10 cellular contexts compared by ENCODE assay signal in genomic region chr5:68225188-68225910, GRCh38. TPM values are rescaled to one million over a fixed set of nuclear protein-coding genes. Genes with fewer than 3 reads are reported as not detected.
DNase-seq lines count a peak whose midpoint lies in the region; ATAC-seq lines count a peak whose summit lies in the region.
"Had no signal": no experiment of that assay in that cellular context is flagged by ENCODE, and none has a peak within 500 bp of the region (broad histone marks: within the 10 kb centered on the region; RNA-seq: fewer than 3 reads in every experiment).

No MANE protein-coding gene starts in this region.

- CTCF ChIA-PET in activated CD4-positive, alpha-beta memory T cell treated with anti-CD3 and anti-CD28 coated beads, Interleukin-2, amount 10 ng/mL, durations not matched to agents 7 days and 5 days (lab: Charles Lee), result interaction anchor here (1.6 kb wide), 1 partner anchor 27 kb away, joined by 6 read pairs; no protein-coding TSS in a partner anchor

- no peaks in the 10 kb centered on the region for H3K27me3 Mint-ChIP-seq in activated CD4-positive, alpha-beta memory T cell treated with anti-CD3 and anti-CD28 coated beads, Interleukin-2, amount 10 ng/mL, durations not matched to agents 7 days and 5 days

- peaks cover 63% of the 10 kb centered on the region for H3K36me3 Mint-ChIP-seq in activated CD4-positive, alpha-beta memory T cell treated with anti-CD3 and anti-CD28 coated beads, Interleukin-2, amount 10 ng/mL, durations not matched to agents 7 days and 5 days (ENCODE audit: low read depth)

- no peaks in the 10 kb centered on the region for H3K9me3 Mint-ChIP-seq in activated CD4-positive, alpha-beta memory T cell treated with anti-CD3 and anti-CD28 coated beads, Interleukin-2, amount 10 ng/mL, durations not matched to agents 7 days and 5 days

- peaks cover 53% of the 10 kb centered on the region for H3K4me1 Mint-ChIP-seq in activated CD4-positive, alpha-beta memory T cell treated with anti-CD3 and anti-CD28 coated beads, Interleukin-2, amount 10 ng/mL, durations not matched to agents 7 days and 5 days

- POLR2A ChIA-PET in activated CD4-positive, alpha-beta memory T cell treated with anti-CD3 and anti-CD28 coated beads, Interleukin-2, amount 10 ng/mL, durations not matched to agents 7 days and 5 days (lab: Charles Lee), result interaction anchor here (0.7 to 0.9 kb wide), 2 partner anchors 10 to 748 kb away, joined by 3 read pairs; partner anchors contain the start of gene PIK3R1

- H3K4me3 Mint-ChIP-seq in activated CD4-positive, alpha-beta memory T cell treated with anti-CD3 and anti-CD28 coated beads, Interleukin-2, amount 10 ng/mL, durations not matched to agents 7 days and 5 days, result no peak overlapping the region

- DNase-seq in AG08395 (ENCODE audit: low spot score) (peak; percentile 67), M059J (ENCODE audit: low read depth) (peak; percentile 81), dermis microvascular lymphatic vessel endothelial cell (ENCODE audit: low read depth in 2 of 2) (peak; percentile 72 to 82), myocyte (ENCODE audit: low read depth) (peak; percentile 59), NCI-H774 (lab: John Stamatoyannopoulos, UW) (no peak), 8988T (no peak)
- no peak for DNase-seq in activated CD4-positive, alpha-beta memory T cell treated with anti-CD3 and anti-CD28 coated beads, Interleukin-2, amount 10 ng/mL, durations not matched to agents 7 days and 5 days
- DNase-seq: SW 1271 had no signal

- H3K27ac Mint-ChIP-seq in activated CD4-positive, alpha-beta memory T cell treated with anti-CD3 and anti-CD28 coated beads, Interleukin-2, amount 10 ng/mL, durations not matched to agents 7 days and 5 days, result no peak overlapping the region

- no peak for ATAC-seq in GM18909 (IDR thresholded peaks at IDR 0.05; ENCODE audit: poor library complexity, unreplicated experiment)
- ATAC-seq: GM12878 had no signal

RNA-seq across cellular contexts. Expression of gene PIK3R1, which starts 9.8 kb away (rescaled TPM):
- total RNA-seq in M059J (2014; rRNA removed; shearing (Covaris generic)), result 23.2 and 32.7 TPM in 2 replicates
- total RNA-seq in dermis microvascular lymphatic vessel endothelial cell (26.1 and 41.7 TPM in 2 replicates), myocyte (13.8 and 27.1 TPM in 2 replicates)
- polyA plus RNA-seq in myocyte (2012), result 5.3 TPM
- 10 to 100 TPM; 83.1 to 86.4 TPM for total RNA-seq in activated CD4-positive, alpha-beta memory T cell treated with anti-CD3 and anti-CD28 coated beads, Interleukin-2, amount 10 ng/mL, durations not matched to agents 7 days and 5 days

Comparison
In these comparisons a context has a peak if more than half of its experiments do, and no peak if none do; other contexts are left out.
1. DNase-seq: peak in AG08395 (single experiment), M059J (single experiment), dermis microvascular lymphatic vessel endothelial cell (2 of 2) and myocyte (single experiment); none in activated CD4-positive, alpha-beta memory T cell treated with anti-CD3 and anti-CD28 coated beads, Interleukin-2, amount 10 ng/mL, durations not matched to agents 7 days and 5 days (single experiment), NCI-H774 (single experiment) and 8988T (single experiment).